In the genomic region with DNA sequence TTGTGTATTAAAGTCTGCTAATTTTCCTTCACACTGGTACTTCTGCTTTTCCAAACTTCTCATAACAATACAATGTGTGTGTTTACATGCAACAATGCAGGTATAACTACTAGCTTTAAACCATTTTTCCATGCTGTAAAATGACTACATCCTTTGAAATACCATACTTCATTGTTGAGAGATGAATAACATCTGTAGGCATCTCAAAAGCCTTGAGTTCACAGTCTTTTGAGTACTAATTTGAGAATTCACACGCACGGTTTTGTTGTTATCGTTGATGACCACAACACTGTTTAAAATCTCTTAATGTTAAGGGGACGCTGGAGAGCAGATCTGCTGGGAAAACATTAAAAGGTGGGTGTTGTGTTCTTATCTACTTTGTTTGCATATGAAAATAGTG, we compare ENCODE assay signal across 27 cellular contexts. TPM values are rescaled to one million over a fixed set of nuclear protein-coding genes. Genes with fewer than 3 reads are reported as not detected.
"Had no signal": no experiment of that assay in that cellular context is flagged by ENCODE, and none has a peak within 500 bp of the region (broad histone marks: within the 10 kb centered on the region; RNA-seq: fewer than 3 reads in every experiment).

No MANE protein-coding gene starts in this region.

- H3K9ac ChIP-seq: KMS-11 had no signal

- H3K4me1 ChIP-seq: ascending aorta had no signal

- H3K4me1 Mint-ChIP-seq: activated B cell treated with CpG ODN at 0.5 μM for 24 hours; activated CD4-positive, alpha-beta T cell treated with anti-CD3 and anti-CD28 coated beads, Interleukin-2, amount 10 ng/mL, durations not matched to agents 24 days and 14 days; activated CD8-positive, alpha-beta memory T cell treated with anti-CD3 and anti-CD28 coated beads, Interleukin-2, amount 10 ng/mL, durations not matched to agents 7 days and 5 days; activated naive CD8-positive, alpha-beta T cell treated with anti-CD3 and anti-CD28 coated beads, Interleukin-2, amount 50 U/mL, for 24 hours; T-helper 17 cell had no signal

- H3K4me3 ChIP-seq: ascending aorta had no signal

- H3K36me3 Mint-ChIP-seq: activated CD8-positive, alpha-beta memory T cell treated with anti-CD3 and anti-CD28 coated beads, Interleukin-2, amount 10 ng/mL, durations not matched to agents 7 days and 5 days; activated naive CD4-positive, alpha-beta T cell treated with anti-CD3 and anti-CD28 coated beads, Interleukin-2, amount 50 U/mL, for 72 hours had no signal

- H3K4me3 Mint-ChIP-seq: activated B cell treated with CpG ODN at 0.5 μM for 24 hours; activated CD4-positive, alpha-beta T cell treated with anti-CD3 and anti-CD28 coated beads, Interleukin-2, amount 10 ng/mL, durations not matched to agents 24 days and 14 days; activated CD8-positive, alpha-beta memory T cell treated with anti-CD3 and anti-CD28 coated beads, Interleukin-2, amount 10 ng/mL, durations not matched to agents 7 days and 5 days; activated naive CD8-positive, alpha-beta T cell treated with anti-CD3 and anti-CD28 coated beads, Interleukin-2, amount 50 U/mL, for 24 hours; activated T-cell treated with anti-CD3 and anti-CD28 coated beads, Interleukin-2, amount 50 U/mL, for 24 hours; activated T-helper 1 cell treated with anti-CD3 and anti-CD28 coated beads, Interleukin-12 subunit alpha, Interleukin-12 subunit beta, Interleukin-2, Interleukin-4 antibody, amounts not matched to agents 30 ng/mL and 10 ng/mL and 1 ng/mL, durations not matched to agents 14 hours and 24 hours and 36 hours; T-helper 17 cell had no signal

- H3K9me3 Mint-ChIP-seq: activated CD4-positive, alpha-beta T cell treated with anti-CD3 and anti-CD28 coated beads, Interleukin-2, amount 10 ng/mL, durations not matched to agents 24 days and 14 days; activated naive CD4-positive, alpha-beta T cell treated with anti-CD3 and anti-CD28 coated beads, Interleukin-2, amount 50 U/mL, for 72 hours; activated T-cell treated with anti-CD3 and anti-CD28 coated beads, Interleukin-2, amount 50 U/mL, for 24 hours; activated T-helper 1 cell treated with anti-CD3 and anti-CD28 coated beads, Interleukin-12 subunit alpha, Interleukin-12 subunit beta, Interleukin-2, Interleukin-4 antibody, amounts not matched to agents 30 ng/mL and 10 ng/mL and 1 ng/mL, durations not matched to agents 14 hours and 24 hours and 36 hours had no signal

- H3K27ac Mint-ChIP-seq: activated B cell treated with CpG ODN at 0.5 μM for 24 hours; activated CD4-positive, alpha-beta T cell treated with anti-CD3 and anti-CD28 coated beads, Interleukin-2, amount 10 ng/mL, durations not matched to agents 24 days and 14 days; activated CD8-positive, alpha-beta memory T cell treated with anti-CD3 and anti-CD28 coated beads, Interleukin-2, amount 10 ng/mL, durations not matched to agents 7 days and 5 days; activated naive CD4-positive, alpha-beta T cell treated with anti-CD3 and anti-CD28 coated beads, Interleukin-2, amount 50 U/mL, for 72 hours; activated naive CD8-positive, alpha-beta T cell treated with anti-CD3 and anti-CD28 coated beads, Interleukin-2, amount 50 U/mL, for 24 hours; activated T-cell treated with anti-CD3 and anti-CD28 coated beads, Interleukin-2, amount 50 U/mL, for 24 hours; activated T-helper 1 cell treated with anti-CD3 and anti-CD28 coated beads, Interleukin-12 subunit alpha, Interleukin-12 subunit beta, Interleukin-2, Interleukin-4 antibody, amounts not matched to agents 30 ng/mL and 10 ng/mL and 1 ng/mL, durations not matched to agents 14 hours and 24 hours and 36 hours; T-helper 17 cell had no signal

- H3K9me3 ChIP-seq: ascending aorta had no signal

- DNase-seq: activated B cell treated with CpG ODN at 0.5 μM for 24 hours; activated CD4-positive, alpha-beta T cell treated with anti-CD3 and anti-CD28 coated beads for 1 hour; activated CD4-positive, alpha-beta T cell treated with anti-CD3 and anti-CD28 coated beads, Interleukin-2, amount 10 ng/mL, durations not matched to agents 24 days and 14 days; activated CD4-positive, alpha-beta T cell treated with anti-CD3 and anti-CD28 coated beads, Interleukin-2, amount 50 U/mL, for 48 hours; activated CD8-positive, alpha-beta memory T cell treated with anti-CD3 and anti-CD28 coated beads, Interleukin-2, amount 10 ng/mL, durations not matched to agents 7 days and 5 days; activated effector memory CD4-positive, alpha-beta T cell treated with Interleukin-2 at 50 U/mL for 16 hours; activated naive CD4-positive, alpha-beta T cell; activated naive CD8-positive, alpha-beta T cell treated with anti-CD3 and anti-CD28 coated beads, Interleukin-2, amount 50 U/mL, for 24 hours; activated T-cell treated with anti-CD3 and anti-CD28 coated beads, Interleukin-2, amount 50 U/mL, for 24 hours; amniotic stem cell; cerebellar nuclear complex; NCI-H1092; NCI-H1417; NCI-H1930; NCI-H2171; NCI-H2227 treated with DMSO at 0.1 percent for 48 hours; NCI-H446 treated with DMSO at 0.1 percent for 48 hours; NCI-H69; NK-92 treated with Interleukin-12 subunit alpha and Interleukin-12 subunit beta, amount 100 ng/mL, for 24 hours; SHP77 treated with DMSO at 0.1 percent for 48 hours; T-helper 17 cell; T-helper 9 cell had no signal

- H3K4me2 ChIP-seq: KMS-11 had no signal

- H3K27me3 ChIP-seq: ascending aorta had no signal

- H3K27me3 Mint-ChIP-seq: activated B cell treated with CpG ODN at 0.5 μM for 24 hours; activated CD4-positive, alpha-beta T cell treated with anti-CD3 and anti-CD28 coated beads, Interleukin-2, amount 10 ng/mL, durations not matched to agents 24 days and 14 days; activated CD8-positive, alpha-beta memory T cell treated with anti-CD3 and anti-CD28 coated beads, Interleukin-2, amount 10 ng/mL, durations not matched to agents 7 days and 5 days; activated naive CD8-positive, alpha-beta T cell treated with anti-CD3 and anti-CD28 coated beads, Interleukin-2, amount 50 U/mL, for 24 hours; activated T-cell treated with anti-CD3 and anti-CD28 coated beads, Interleukin-2, amount 50 U/mL, for 24 hours; T-helper 17 cell had no signal

- H3K36me3 ChIP-seq: ascending aorta had no signal

- H3K27ac ChIP-seq: ascending aorta, KMS-11 had no signal

- FAIRE-seq: RCC 7860 had no signal

RNA-seq across cellular contexts. Expression of a gene that starts 37.4 kb away (rescaled TPM):
- total RNA-seq: activated B cell treated with CpG ODN at 0.5 μM for 24 hours; activated T-helper 1 cell treated with anti-CD3 and anti-CD28 coated beads, Interleukin-12 subunit alpha, Interleukin-12 subunit beta, Interleukin-2, Interleukin-4 antibody, amounts not matched to agents 30 ng/mL and 10 ng/mL and 1 ng/mL, durations not matched to agents 14 hours and 24 hours and 36 hours; T-helper 17 cell had no signal
